ENCODE assay signal across 10 cellular contexts in genomic region chr4:69832326-69833030, GRCh38. TPM values are rescaled to one million over a fixed set of nuclear protein-coding genes. Genes with fewer than 3 reads are reported as not detected.
DNase-seq lines count a peak whose midpoint lies in the region; ATAC-seq, FAIRE-seq and TF ChIP-seq lines count a peak whose summit lies in the region.
"Had no signal": no experiment of that assay in that cellular context is flagged by ENCODE, and none has a peak within 500 bp of the region (broad histone marks: within the 10 kb centered on the region; RNA-seq: fewer than 3 reads in every experiment).

No MANE protein-coding gene starts in this region.

- no peaks in the 10 kb centered on the region for H3K9me3 Mint-ChIP-seq in T-helper 2 cell treated with Interferon-gamma antibody and Interleukin-4, amounts not matched to agents 5 μg/mL and 100 μg/mL, for 36 hours
- H3K9me3 Mint-ChIP-seq: activated B cell treated with CpG ODN at 0.5 μM for 24 hours had no signal

- no peaks in the 10 kb centered on the region for H3K9me3 ChIP-seq in esophagus squamous epithelium

- FAIRE-seq in RCC 7860 (lab: Jason Lieb, UNC): no peak

- H3K27ac ChIP-seq in esophagus squamous epithelium: no peak overlapping the region

- no peak overlapping the region for H3K4me3 ChIP-seq in esophagus squamous epithelium

- no peak for TF ChIP-seq POLR2A in esophagus squamous epithelium (IDR thresholded peaks at IDR 0.05)

- no peak overlapping the region for H3K4me3 Mint-ChIP-seq in T-helper 2 cell treated with Interferon-gamma antibody and Interleukin-4, amounts not matched to agents 5 μg/mL and 100 μg/mL, for 36 hours

- peaks cover 2% of the 10 kb centered on the region for H3K27me3 Mint-ChIP-seq in T-helper 2 cell treated with Interferon-gamma antibody and Interleukin-4, amounts not matched to agents 5 μg/mL and 100 μg/mL, for 36 hours (ENCODE audit: low read depth)
- H3K27me3 Mint-ChIP-seq: activated B cell treated with CpG ODN at 0.5 μM for 24 hours had no signal

- peak; percentile 52 for DNase-seq in CD1c-positive myeloid dendritic cell (ENCODE audit: extremely low spot score)
- peak; percentile 9 for DNase-seq in HuH-7.5 (ENCODE audit: low spot score)
- peak; percentile 68 for DNase-seq in kidney tubule cell (ENCODE audit: low spot score)
- DNase-seq in retina: no peak
- no peak for DNase-seq in RCC 7860 (ENCODE audit: low spot score)
- DNase-seq in T-helper 2 cell treated with Interferon-gamma antibody and Interleukin-4, amounts not matched to agents 5 μg/mL and 100 μg/mL, for 36 hours (ENCODE audit: low spot score): no peak
- DNase-seq in esophagus squamous epithelium (lab: John Stamatoyannopoulos, UW): no peak
- DNase-seq: activated B cell treated with CpG ODN at 0.5 μM for 24 hours; central memory CD4-positive, alpha-beta T cell had no signal

- H3K4me1 Mint-ChIP-seq in T-helper 2 cell treated with Interferon-gamma antibody and Interleukin-4, amounts not matched to agents 5 μg/mL and 100 μg/mL, for 36 hours (ENCODE audit: low read depth): peaks cover 11% of the 10 kb centered on the region

- intact Hi-C loops in esophagus squamous epithelium (cut with DNase I): no loop called here

- H3K27ac Mint-ChIP-seq in T-helper 2 cell treated with Interferon-gamma antibody and Interleukin-4, amounts not matched to agents 5 μg/mL and 100 μg/mL, for 36 hours: no peak overlapping the region
- H3K27ac Mint-ChIP-seq: activated B cell treated with CpG ODN at 0.5 μM for 24 hours had no signal

- no peaks in the 10 kb centered on the region for H3K36me3 Mint-ChIP-seq in T-helper 2 cell treated with Interferon-gamma antibody and Interleukin-4, amounts not matched to agents 5 μg/mL and 100 μg/mL, for 36 hours (ENCODE audit: low read depth)

- H3K4me1 ChIP-seq in esophagus squamous epithelium: peaks cover 0 to 47% (median 12%) of the 10 kb centered on the region in 3 donors

- WGBS in esophagus squamous epithelium, 2 donors: 68 to 73% methylated on average over 9 to 10 of the region's 10 CpGs

- H3K27me3 ChIP-seq in esophagus squamous epithelium: no peaks in the 10 kb centered on the region

- H3K36me3 ChIP-seq in esophagus squamous epithelium: no peaks in the 10 kb centered on the region

- no peak for TF ChIP-seq CTCF in esophagus squamous epithelium (IDR thresholded peaks at IDR 0.05)

- peak; percentile 24 for ATAC-seq in GM21576 (IDR thresholded peaks at IDR 0.05; ENCODE audit: unreplicated experiment)

RNA-seq across cellular contexts. Expression of gene SULT1E1, which starts 27.5 kb away (rescaled TPM):
- 10 to 100 TPM in 1 of 4 donors, under 1 TPM in 1, not detected in 2; 0.61 to 13.5 TPM for total RNA-seq in esophagus squamous epithelium
- total RNA-seq: activated B cell treated with CpG ODN at 0.5 μM for 24 hours had no signal

Comparison
In these comparisons a context has a peak if more than half of its experiments do, and no peak if none do; other contexts are left out.
1. DNase-seq: peak in CD1c-positive myeloid dendritic cell (single experiment), HuH-7.5 (single experiment) and kidney tubule cell (single experiment); none in retina (single experiment), RCC 7860 (single experiment), T-helper 2 cell treated with Interferon-gamma antibody and Interleukin-4, amounts not matched to agents 5 μg/mL and 100 μg/mL, for 36 hours (single experiment) and esophagus squamous epithelium (single experiment).